1 cellular context compared by ENCODE assay signal in genomic region chr9:114777841-114778240, GRCh38.
TF ChIP-seq lines count a peak whose summit lies in the region.

No MANE protein-coding gene starts in this region.

TF ChIP-seq in GM23338, 12 proteins besides CTCF, POLR2A, EP300 and RAD21 (continued from another document):
- TF ChIP-seq, protein P1, sequence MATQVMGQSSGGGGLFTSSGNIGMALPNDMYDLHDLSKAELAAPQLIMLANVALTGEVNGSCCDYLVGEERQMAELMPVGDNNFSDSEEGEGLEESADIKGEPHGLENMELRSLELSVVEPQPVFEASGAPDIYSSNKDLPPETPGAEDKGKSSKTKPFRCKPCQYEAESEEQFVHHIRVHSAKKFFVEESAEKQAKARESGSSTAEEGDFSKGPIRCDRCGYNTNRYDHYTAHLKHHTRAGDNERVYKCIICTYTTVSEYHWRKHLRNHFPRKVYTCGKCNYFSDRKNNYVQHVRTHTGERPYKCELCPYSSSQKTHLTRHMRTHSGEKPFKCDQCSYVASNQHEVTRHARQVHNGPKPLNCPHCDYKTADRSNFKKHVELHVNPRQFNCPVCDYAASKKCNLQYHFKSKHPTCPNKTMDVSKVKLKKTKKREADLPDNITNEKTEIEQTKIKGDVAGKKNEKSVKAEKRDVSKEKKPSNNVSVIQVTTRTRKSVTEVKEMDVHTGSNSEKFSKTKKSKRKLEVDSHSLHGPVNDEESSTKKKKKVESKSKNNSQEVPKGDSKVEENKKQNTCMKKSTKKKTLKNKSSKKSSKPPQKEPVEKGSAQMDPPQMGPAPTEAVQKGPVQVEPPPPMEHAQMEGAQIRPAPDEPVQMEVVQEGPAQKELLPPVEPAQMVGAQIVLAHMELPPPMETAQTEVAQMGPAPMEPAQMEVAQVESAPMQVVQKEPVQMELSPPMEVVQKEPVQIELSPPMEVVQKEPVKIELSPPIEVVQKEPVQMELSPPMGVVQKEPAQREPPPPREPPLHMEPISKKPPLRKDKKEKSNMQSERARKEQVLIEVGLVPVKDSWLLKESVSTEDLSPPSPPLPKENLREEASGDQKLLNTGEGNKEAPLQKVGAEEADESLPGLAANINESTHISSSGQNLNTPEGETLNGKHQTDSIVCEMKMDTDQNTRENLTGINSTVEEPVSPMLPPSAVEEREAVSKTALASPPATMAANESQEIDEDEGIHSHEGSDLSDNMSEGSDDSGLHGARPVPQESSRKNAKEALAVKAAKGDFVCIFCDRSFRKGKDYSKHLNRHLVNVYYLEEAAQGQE (IDR thresholded peaks at IDR 0.05; ENCODE audit: unreplicated experiment), result no peak
- TF ChIP-seq ZNF114 (CRISPR knock-in tag; IDR thresholded peaks at IDR 0.05) (no peak), EZH2 (IDR thresholded peaks at IDR 0.05; ENCODE audit: low read depth, unreplicated experiment) (no peak), NANOG (IDR thresholded peaks at IDR 0.05; ENCODE audit: borderline replicate concordance) (no peak), ZNF331 (CRISPR knock-in tag; IDR thresholded peaks at IDR 0.05; ENCODE audit: low read depth) (no peak), STAT1 (IDR thresholded peaks at IDR 0.05; ENCODE audit: unreplicated experiment) (no peak)
- TF ChIP-seq, protein P2, sequence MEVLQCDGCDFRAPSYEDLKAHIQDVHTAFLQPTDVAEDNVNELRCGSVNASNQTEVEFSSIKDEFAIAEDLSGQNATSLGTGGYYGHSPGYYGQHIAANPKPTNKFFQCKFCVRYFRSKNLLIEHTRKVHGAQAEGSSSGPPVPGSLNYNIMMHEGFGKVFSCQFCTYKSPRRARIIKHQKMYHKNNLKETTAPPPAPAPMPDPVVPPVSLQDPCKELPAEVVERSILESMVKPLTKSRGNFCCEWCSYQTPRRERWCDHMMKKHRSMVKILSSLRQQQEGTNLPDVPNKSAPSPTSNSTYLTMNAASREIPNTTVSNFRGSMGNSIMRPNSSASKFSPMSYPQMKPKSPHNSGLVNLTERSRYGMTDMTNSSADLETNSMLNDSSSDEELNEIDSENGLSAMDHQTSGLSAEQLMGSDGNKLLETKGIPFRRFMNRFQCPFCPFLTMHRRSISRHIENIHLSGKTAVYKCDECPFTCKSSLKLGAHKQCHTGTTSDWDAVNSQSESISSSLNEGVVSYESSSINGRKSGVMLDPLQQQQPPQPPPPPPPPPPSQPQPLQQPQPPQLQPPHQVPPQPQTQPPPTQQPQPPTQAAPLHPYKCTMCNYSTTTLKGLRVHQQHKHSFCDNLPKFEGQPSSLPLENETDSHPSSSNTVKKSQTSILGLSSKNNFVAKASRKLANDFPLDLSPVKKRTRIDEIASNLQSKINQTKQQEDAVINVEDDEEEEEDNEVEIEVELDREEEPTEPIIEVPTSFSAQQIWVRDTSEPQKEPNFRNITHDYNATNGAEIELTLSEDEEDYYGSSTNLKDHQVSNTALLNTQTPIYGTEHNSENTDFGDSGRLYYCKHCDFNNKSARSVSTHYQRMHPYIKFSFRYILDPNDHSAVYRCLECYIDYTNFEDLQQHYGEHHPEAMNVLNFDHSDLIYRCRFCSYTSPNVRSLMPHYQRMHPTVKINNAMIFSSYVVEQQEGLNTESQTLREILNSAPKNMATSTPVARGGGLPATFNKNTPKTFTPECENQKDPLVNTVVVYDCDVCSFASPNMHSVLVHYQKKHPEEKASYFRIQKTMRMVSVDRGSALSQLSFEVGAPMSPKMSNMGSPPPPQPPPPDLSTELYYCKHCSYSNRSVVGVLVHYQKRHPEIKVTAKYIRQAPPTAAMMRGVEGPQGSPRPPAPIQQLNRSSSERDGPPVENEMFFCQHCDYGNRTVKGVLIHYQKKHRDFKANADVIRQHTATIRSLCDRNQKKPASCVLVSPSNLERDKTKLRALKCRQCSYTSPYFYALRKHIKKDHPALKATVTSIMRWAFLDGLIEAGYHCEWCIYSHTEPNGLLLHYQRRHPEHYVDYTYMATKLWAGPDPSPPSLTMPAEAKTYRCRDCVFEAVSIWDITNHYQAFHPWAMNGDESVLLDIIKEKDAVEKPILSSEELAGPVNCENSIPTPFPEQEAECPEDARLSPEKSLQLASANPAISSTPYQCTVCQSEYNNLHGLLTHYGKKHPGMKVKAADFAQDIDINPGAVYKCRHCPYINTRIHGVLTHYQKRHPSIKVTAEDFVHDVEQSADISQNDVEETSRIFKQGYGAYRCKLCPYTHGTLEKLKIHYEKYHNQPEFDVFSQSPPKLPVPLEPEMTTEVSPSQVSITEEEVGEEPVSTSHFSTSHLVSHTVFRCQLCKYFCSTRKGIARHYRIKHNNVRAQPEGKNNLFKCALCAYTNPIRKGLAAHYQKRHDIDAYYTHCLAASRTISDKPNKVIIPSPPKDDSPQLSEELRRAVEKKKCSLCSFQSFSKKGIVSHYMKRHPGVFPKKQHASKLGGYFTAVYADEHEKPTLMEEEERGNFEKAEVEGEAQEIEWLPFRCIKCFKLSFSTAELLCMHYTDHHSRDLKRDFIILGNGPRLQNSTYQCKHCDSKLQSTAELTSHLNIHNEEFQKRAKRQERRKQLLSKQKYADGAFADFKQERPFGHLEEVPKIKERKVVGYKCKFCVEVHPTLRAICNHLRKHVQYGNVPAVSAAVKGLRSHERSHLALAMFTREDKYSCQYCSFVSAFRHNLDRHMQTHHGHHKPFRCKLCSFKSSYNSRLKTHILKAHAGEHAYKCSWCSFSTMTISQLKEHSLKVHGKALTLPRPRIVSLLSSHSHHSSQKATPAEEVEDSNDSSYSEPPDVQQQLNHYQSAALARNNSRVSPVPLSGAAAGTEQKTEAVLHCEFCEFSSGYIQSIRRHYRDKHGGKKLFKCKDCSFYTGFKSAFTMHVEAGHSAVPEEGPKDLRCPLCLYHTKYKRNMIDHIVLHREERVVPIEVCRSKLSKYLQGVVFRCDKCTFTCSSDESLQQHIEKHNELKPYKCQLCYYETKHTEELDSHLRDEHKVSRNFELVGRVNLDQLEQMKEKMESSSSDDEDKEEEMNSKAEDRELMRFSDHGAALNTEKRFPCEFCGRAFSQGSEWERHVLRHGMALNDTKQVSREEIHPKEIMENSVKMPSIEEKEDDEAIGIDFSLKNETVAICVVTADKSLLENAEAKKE (CRISPR knock-in tag; IDR thresholded peaks at IDR 0.05), result no peak
